Comparison of ENCODE assay signal across 24 cellular contexts in the genomic region with DNA sequence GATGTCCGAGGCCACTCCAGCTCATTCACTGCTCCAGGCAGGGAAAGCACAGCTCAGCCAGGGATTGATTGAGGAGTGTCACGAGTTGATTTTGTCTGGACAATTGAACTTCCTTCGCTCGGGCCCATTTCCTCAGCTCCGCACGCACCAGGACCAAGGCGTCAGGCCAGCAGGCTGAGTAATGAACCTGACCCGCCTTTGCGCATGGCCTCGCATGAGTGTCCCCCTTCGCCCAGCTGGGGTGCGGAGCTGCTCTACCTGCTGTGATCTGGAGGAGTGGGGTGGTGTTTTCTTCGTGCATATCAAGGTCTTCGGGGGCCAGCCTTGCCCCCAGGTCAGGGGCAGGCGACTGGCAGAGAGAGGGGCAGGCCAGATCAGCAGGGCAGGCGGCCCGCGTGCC. TPM values are rescaled to one million over a fixed set of nuclear protein-coding genes. Genes with fewer than 3 reads are reported as not detected.
A peak's percentile ranks its signal among the peaks of the same experiment; 100 is the strongest.
DNase-seq lines count a peak whose midpoint lies in the region; ATAC-seq, FAIRE-seq and TF ChIP-seq lines count a peak whose summit lies in the region.
"Had no signal": no experiment of that assay in that cellular context is flagged by ENCODE, and none has a peak within 500 bp of the region (broad histone marks: within the 10 kb centered on the region; RNA-seq: fewer than 3 reads in every experiment).

No MANE protein-coding gene starts in this region.

- no peaks in the 10 kb centered on the region for H4K20me1 ChIP-seq in endothelial cell of umbilical vein (replicated peaks; ENCODE audit: control insufficient read depth, extremely low read depth, insufficient read depth, low read length)

- no peak overlapping the region for H3K9ac ChIP-seq in endothelial cell of umbilical vein (replicated peaks; ENCODE audit: extremely low read depth, insufficient read depth, low read length)

- TF ChIP-seq CTCF in endothelial cell of umbilical vein (IDR thresholded peaks at IDR 0.05; ENCODE audit: extremely low read depth in 1 of 2, insufficient read depth in 1 of 2, low read depth in 1 of 2, low read length in 2 of 2) (no peak), upper lobe of left lung (IDR thresholded peaks at IDR 0.05) (peak in 1 of 6 experiments; percentile 15)

- H3K27ac Mint-ChIP-seq in naive B cell = peak overlapping the region in 4 of 6 donors; percentile 74 to 95 (median 82)
- H3K27ac Mint-ChIP-seq in activated T-helper 1 cell treated with anti-CD3 and anti-CD28 coated beads, Interleukin-12 subunit alpha, Interleukin-12 subunit beta, Interleukin-2, Interleukin-4 antibody, amounts not matched to agents 30 ng/mL and 10 ng/mL and 1 ng/mL, durations not matched to agents 14 hours and 24 hours and 36 hours = no peak overlapping the region
- H3K27ac Mint-ChIP-seq: activated naive CD4-positive, alpha-beta T cell treated with anti-CD3 and anti-CD28 coated beads, Interleukin-2, amount 50 U/mL, for 72 hours had no signal

- H3K36me3 ChIP-seq in endothelial cell of umbilical vein (ENCODE audit: control insufficient read depth in 2 of 2, extremely low read depth in 1 of 2, insufficient read depth in 2 of 2, low read length in 2 of 2) (no peaks in the 10 kb centered on the region), upper lobe of left lung (peaks cover 0 to 3% (median 0%) of the 10 kb centered on the region in 4 donors)
- H3K36me3 ChIP-seq: cardiac muscle cell had no signal

- no peaks in the 10 kb centered on the region for H3K9me1 ChIP-seq in endothelial cell of umbilical vein (replicated peaks; ENCODE audit: control insufficient read depth, extremely low read depth, insufficient read depth, low read length)

- no peaks in the 10 kb centered on the region for H3K27me3 Mint-ChIP-seq in naive B cell
- H3K27me3 Mint-ChIP-seq in activated T-helper 1 cell treated with anti-CD3 and anti-CD28 coated beads, Interleukin-12 subunit alpha, Interleukin-12 subunit beta, Interleukin-2, Interleukin-4 antibody, amounts not matched to agents 30 ng/mL and 10 ng/mL and 1 ng/mL, durations not matched to agents 14 hours and 24 hours and 36 hours (ENCODE audit: insufficient read depth) = no peaks in the 10 kb centered on the region

- peaks cover 44% of the 10 kb centered on the region for H3K79me2 ChIP-seq in endothelial cell of umbilical vein (ENCODE audit: control insufficient read depth, insufficient read depth, low read length)

- H3K4me3 ChIP-seq in endothelial cell of umbilical vein (replicated peaks in 1 of 3; ENCODE audit: insufficient read depth in 1 of 3, low read depth in 1 of 3, low read length in 3 of 3) = no peak overlapping the region
- no peak overlapping the region for H3K4me3 ChIP-seq in upper lobe of left lung
- H3K4me3 ChIP-seq: cardiac muscle cell, esophagus muscularis mucosa, PC-9, skin epidermis had no signal

- peak; percentile 30 for DNase-seq in DMS79 treated with DMSO at 0.1 percent for 48 hours (lab: John Stamatoyannopoulos, UW)
- DNase-seq in DMS79 (lab: John Stamatoyannopoulos, UW) = no peak
- DNase-seq in endothelial cell of umbilical vein (ENCODE audit: low read depth, low spot score) = peak; percentile 91
- DNase-seq in naive B cell = no peak
- DNase-seq in upper lobe of left lung = peak in 1 of 2 donors; percentile 58
- DNase-seq in NK-92 (lab: John Stamatoyannopoulos, UW; ENCODE audit: unreplicated experiment) = no peak
- no peak for DNase-seq in activated T-helper 1 cell treated with anti-CD3 and anti-CD28 coated beads, Interleukin-12 subunit alpha, Interleukin-12 subunit beta, Interleukin-2, Interleukin-4 antibody, amounts not matched to agents 30 ng/mL and 10 ng/mL and 1 ng/mL, durations not matched to agents 14 hours and 24 hours and 36 hours (ENCODE audit: low spot score)
- DNase-seq in A172 (ENCODE audit: low spot score) = no peak
- DNase-seq: activated CD4-positive, alpha-beta T cell treated with anti-CD3 and anti-CD28 coated beads, Interleukin-2, amount 50 U/mL, for 4 hours; activated T-cell treated with anti-CD3 and anti-CD28 coated beads for 4 hours; KBM-7; NCI-H1048; NCI-H2081; NCI-H526 treated with DMSO at 0.1 percent for 48 hours; nucleus accumbens; PC-9; stimulated activated CD4-positive, alpha-beta T cell treated with anti-CD3 and anti-CD28 coated beads, Interleukin-4, amount 100 ng/mL, for 4 hours; stimulated activated CD8-positive, alpha-beta memory T cell treated with anti-CD3 and anti-CD28 coated beads, Interleukin-4, amount 100 ng/mL, for 48 hours had no signal

- no peak overlapping the region for H3K4me2 ChIP-seq in endothelial cell of umbilical vein (ENCODE audit: insufficient read depth, low read length)
- H3K4me2 ChIP-seq: PC-9 had no signal

- 59 to 68% methylated on average over 7 to 18 of the region's 18 CpGs for WGBS in upper lobe of left lung, 2 donors

- FAIRE-seq in endothelial cell of umbilical vein (lab: Jason Lieb, UNC) = peak; percentile 98

- H3K27ac ChIP-seq in endothelial cell of umbilical vein (ENCODE audit: insufficient read depth, low read depth, low read length) (peak overlapping the region; percentile 71), upper lobe of left lung (peak overlapping the region in 3 of 4 donors; percentile 5 to 17 (median 17))
- H3K27ac ChIP-seq: 22Rv1, C4-2B, cardiac muscle cell, esophagus muscularis mucosa, PC-9, skin epidermis had no signal

- no peak overlapping the region for H3K4me3 Mint-ChIP-seq in naive B cell
- no peak overlapping the region for H3K4me3 Mint-ChIP-seq in activated T-helper 1 cell treated with anti-CD3 and anti-CD28 coated beads, Interleukin-12 subunit alpha, Interleukin-12 subunit beta, Interleukin-2, Interleukin-4 antibody, amounts not matched to agents 30 ng/mL and 10 ng/mL and 1 ng/mL, durations not matched to agents 14 hours and 24 hours and 36 hours

- POLR2A ChIA-PET in endothelial cell of umbilical vein (lab: Charles Lee) = no interaction called here

- H3K4me1 ChIP-seq in endothelial cell of umbilical vein (ENCODE audit: control insufficient read depth, extremely low read depth, insufficient read depth, low read length) (peaks cover 32% of the 10 kb centered on the region), upper lobe of left lung (peaks cover 11 to 29% (median 26%) of the 10 kb centered on the region in 4 donors)

- TF ChIP-seq EP300 in upper lobe of left lung (IDR thresholded peaks at IDR 0.05) = peak in 1 of 4 donors; percentile 65

- TF ChIP-seq POLR2A in endothelial cell of umbilical vein (IDR thresholded peaks at IDR 0.05; ENCODE audit: low read depth, low read length) (no peak), upper lobe of left lung (IDR thresholded peaks at IDR 0.05) (no peak)

- no peaks in the 10 kb centered on the region for H3K36me3 Mint-ChIP-seq in naive B cell
- no peaks in the 10 kb centered on the region for H3K36me3 Mint-ChIP-seq in activated T-helper 1 cell treated with anti-CD3 and anti-CD28 coated beads, Interleukin-12 subunit alpha, Interleukin-12 subunit beta, Interleukin-2, Interleukin-4 antibody, amounts not matched to agents 30 ng/mL and 10 ng/mL and 1 ng/mL, durations not matched to agents 14 hours and 24 hours and 36 hours (ENCODE audit: low read depth)
- H3K36me3 Mint-ChIP-seq: activated naive CD4-positive, alpha-beta T cell treated with anti-CD3 and anti-CD28 coated beads, Interleukin-2, amount 50 U/mL, for 72 hours had no signal

- H3K9me3 Mint-ChIP-seq in naive B cell = no peaks in the 10 kb centered on the region
- H3K9me3 Mint-ChIP-seq in activated T-helper 1 cell treated with anti-CD3 and anti-CD28 coated beads, Interleukin-12 subunit alpha, Interleukin-12 subunit beta, Interleukin-2, Interleukin-4 antibody, amounts not matched to agents 30 ng/mL and 10 ng/mL and 1 ng/mL, durations not matched to agents 14 hours and 24 hours and 36 hours = no peaks in the 10 kb centered on the region
- H3K9me3 Mint-ChIP-seq: activated naive CD4-positive, alpha-beta T cell treated with anti-CD3 and anti-CD28 coated beads, Interleukin-2, amount 50 U/mL, for 72 hours had no signal

- peaks cover 52 to 72% (median 69%) of the 10 kb centered on the region in 3 donors for H3K4me1 Mint-ChIP-seq in naive B cell
- no peaks in the 10 kb centered on the region for H3K4me1 Mint-ChIP-seq in activated T-helper 1 cell treated with anti-CD3 and anti-CD28 coated beads, Interleukin-12 subunit alpha, Interleukin-12 subunit beta, Interleukin-2, Interleukin-4 antibody, amounts not matched to agents 30 ng/mL and 10 ng/mL and 1 ng/mL, durations not matched to agents 14 hours and 24 hours and 36 hours (ENCODE audit: low read depth)

- H3K9me3 ChIP-seq in endothelial cell of umbilical vein (replicated peaks; ENCODE audit: control insufficient read depth, insufficient read depth, low read length) (no peaks in the 10 kb centered on the region), upper lobe of left lung (no peaks in the 10 kb centered on the region)
- H3K9me3 ChIP-seq: esophagus muscularis mucosa had no signal

- H3K27me3 ChIP-seq in endothelial cell of umbilical vein (ENCODE audit: control insufficient read depth in 2 of 2, insufficient read depth in 2 of 2, low read length in 2 of 2) = no peaks in the 10 kb centered on the region
- H3K27me3 ChIP-seq in upper lobe of left lung = no peaks in the 10 kb centered on the region
- H3K27me3 ChIP-seq: cardiac muscle cell, esophagus muscularis mucosa had no signal

- dilution Hi-C loops in endothelial cell of umbilical vein (cut with MboI; ENCODE audit: extremely low pct_ligation_motif_present, low sequenced_read_pairs) = no loop called here

- H2AFZ ChIP-seq in endothelial cell of umbilical vein (ENCODE audit: low read depth, low read length) = no peak overlapping the region
- H2AFZ ChIP-seq: PC-9 had no signal

- intact Hi-C loops in endothelial cell of umbilical vein (cut with micrococcal nuclease) = no loop called here
- intact Hi-C loops in activated T-helper 1 cell treated with anti-CD3 and anti-CD28 coated beads, Interleukin-12 subunit alpha, Interleukin-12 subunit beta, Interleukin-2, Interleukin-4 antibody, amounts not matched to agents 30 ng/mL and 10 ng/mL and 1 ng/mL, durations not matched to agents 14 hours and 24 hours and 36 hours (cut with micrococcal nuclease) = no loop called here

- no TSS peak for BruUV-seq in endothelial cell of umbilical vein (replicated peaks; lab: Mats Ljungman, UMichigan)

- CTCF ChIA-PET in endothelial cell of umbilical vein (lab: Charles Lee) = interaction anchor here (1.0 to 1.4 kb wide), 5 partner anchors 8 to 166 kb away, joined by 4 to 7 read pairs (median 5); no protein-coding TSS in a partner anchor

- ATAC-seq in naive B cell (ENCODE audit: low read depth in 2 of 2) = no peak
- no peak for ATAC-seq in upper lobe of left lung (ENCODE audit: low FRiP score in 2 of 2)
- ATAC-seq: activated naive CD4-positive, alpha-beta T cell treated with anti-CD3 and anti-CD28 coated beads, Interleukin-2, amount 50 U/mL, for 72 hours had no signal

RNA-seq across cellular contexts. Expression of gene VAV2, which starts 44.0 kb away (rescaled TPM):
- 29.9 and 30.6 TPM in 2 replicates for total RNA-seq in endothelial cell of umbilical vein
- polyA plus RNA-seq in endothelial cell of umbilical vein = 8.6 and 10.6 TPM in 2 replicates
- 14.4 and 14.8 TPM in 2 replicates for polyA plus RNA-seq in endothelial cell of umbilical vein (2011; cell fraction: cytosol; rRNA removed)
- polyA plus RNA-seq in endothelial cell of umbilical vein (2011; cell fraction: nucleus; rRNA removed) = 32.0 and 32.3 TPM in 2 replicates
- 18.8 and 23.8 TPM in 2 replicates for polyA plus RNA-seq in endothelial cell of umbilical vein (2012)
- polyA minus RNA-seq in endothelial cell of umbilical vein = 22.5 and 22.6 TPM in 2 replicates
- 24.8 TPM for polyA minus RNA-seq in endothelial cell of umbilical vein (2011; cell fraction: cytosol; rRNA and poly(A)+ RNA removed)
- polyA minus RNA-seq in endothelial cell of umbilical vein (2011; cell fraction: nucleus; rRNA and poly(A)+ RNA removed) = 18.1 TPM in 2 replicates
- 10 to 100 TPM in 5 of 6 donors, 1 to 10 TPM in 1; 5.7 to 33.3 (median 15.2) TPM for polyA plus RNA-seq in naive B cell (ENCODE audit: low read depth in 6 of 6)
- 10 to 100 TPM; 12.0 to 38.8 (median 22.0) TPM for total RNA-seq in upper lobe of left lung
- 5.4 and 5.8 TPM in 2 replicates for total RNA-seq in activated T-helper 1 cell treated with anti-CD3 and anti-CD28 coated beads, Interleukin-12 subunit alpha, Interleukin-12 subunit beta, Interleukin-2, Interleukin-4 antibody, amounts not matched to agents 30 ng/mL and 10 ng/mL and 1 ng/mL, durations not matched to agents 14 hours and 24 hours and 36 hours
- 14.2 and 14.4 TPM in 2 replicates for total RNA-seq in A172 (2014; rRNA removed; shearing (Covaris generic))

Comparison
In these comparisons a context has a peak if more than half of its experiments do, and no peak if none do; other contexts are left out.
1. DNase-seq: peak in DMS79 treated with DMSO at 0.1 percent for 48 hours (single experiment) and endothelial cell of umbilical vein (single experiment); none in DMS79 (single experiment), naive B cell (single experiment), NK-92 (single experiment), activated T-helper 1 cell treated with anti-CD3 and anti-CD28 coated beads, Interleukin-12 subunit alpha, Interleukin-12 subunit beta, Interleukin-2, Interleukin-4 antibody, amounts not matched to agents 30 ng/mL and 10 ng/mL and 1 ng/mL, durations not matched to agents 14 hours and 24 hours and 36 hours (single experiment) and A172 (single experiment).